1 cellular context compared by ENCODE assay signal in genomic region chr10:49010831-49011230, GRCh38.
A peak's percentile ranks its signal among the peaks of the same experiment; 100 is the strongest.
TF ChIP-seq lines count a peak whose summit lies in the region.

No MANE protein-coding gene starts in this region.

TF ChIP-seq in K562, 482 proteins besides CTCF, POLR2A, EP300 and RAD21 (continued from another document):
- no peak for TF ChIP-seq CHAMP1 (IDR thresholded peaks at IDR 0.05)
- TF ChIP-seq ZNF318 (IDR thresholded peaks at IDR 0.05; ENCODE audit: borderline replicate concordance in 1 of 2, low read depth in 1 of 2) = no peak
- no peak for TF ChIP-seq PBX2 (CRISPR knock-in tag; IDR thresholded peaks at IDR 0.05; ENCODE audit: low read depth)
- peak; percentile 61 for TF ChIP-seq PBX2 (tag; conservative IDR thresholded peaks at IDR 0.05; ENCODE audit: low read depth)
- no peak for TF ChIP-seq GATAD2A (IDR thresholded peaks at IDR 0.05)
- no peak for TF ChIP-seq ZNF699 (CRISPR knock-in tag; IDR thresholded peaks at IDR 0.05; ENCODE audit: insufficient replicate concordance)
- TF ChIP-seq, protein P1, sequence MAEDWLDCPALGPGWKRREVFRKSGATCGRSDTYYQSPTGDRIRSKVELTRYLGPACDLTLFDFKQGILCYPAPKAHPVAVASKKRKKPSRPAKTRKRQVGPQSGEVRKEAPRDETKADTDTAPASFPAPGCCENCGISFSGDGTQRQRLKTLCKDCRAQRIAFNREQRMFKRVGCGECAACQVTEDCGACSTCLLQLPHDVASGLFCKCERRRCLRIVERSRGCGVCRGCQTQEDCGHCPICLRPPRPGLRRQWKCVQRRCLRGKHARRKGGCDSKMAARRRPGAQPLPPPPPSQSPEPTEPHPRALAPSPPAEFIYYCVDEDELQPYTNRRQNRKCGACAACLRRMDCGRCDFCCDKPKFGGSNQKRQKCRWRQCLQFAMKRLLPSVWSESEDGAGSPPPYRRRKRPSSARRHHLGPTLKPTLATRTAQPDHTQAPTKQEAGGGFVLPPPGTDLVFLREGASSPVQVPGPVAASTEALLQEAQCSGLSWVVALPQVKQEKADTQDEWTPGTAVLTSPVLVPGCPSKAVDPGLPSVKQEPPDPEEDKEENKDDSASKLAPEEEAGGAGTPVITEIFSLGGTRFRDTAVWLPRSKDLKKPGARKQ (CRISPR knock-in tag; IDR thresholded peaks at IDR 0.05) = no peak
- no peak for TF ChIP-seq NCOA2 (IDR thresholded peaks at IDR 0.05; ENCODE audit: partially characterized antibody in 2 of 2)
- TF ChIP-seq, protein P2, sequence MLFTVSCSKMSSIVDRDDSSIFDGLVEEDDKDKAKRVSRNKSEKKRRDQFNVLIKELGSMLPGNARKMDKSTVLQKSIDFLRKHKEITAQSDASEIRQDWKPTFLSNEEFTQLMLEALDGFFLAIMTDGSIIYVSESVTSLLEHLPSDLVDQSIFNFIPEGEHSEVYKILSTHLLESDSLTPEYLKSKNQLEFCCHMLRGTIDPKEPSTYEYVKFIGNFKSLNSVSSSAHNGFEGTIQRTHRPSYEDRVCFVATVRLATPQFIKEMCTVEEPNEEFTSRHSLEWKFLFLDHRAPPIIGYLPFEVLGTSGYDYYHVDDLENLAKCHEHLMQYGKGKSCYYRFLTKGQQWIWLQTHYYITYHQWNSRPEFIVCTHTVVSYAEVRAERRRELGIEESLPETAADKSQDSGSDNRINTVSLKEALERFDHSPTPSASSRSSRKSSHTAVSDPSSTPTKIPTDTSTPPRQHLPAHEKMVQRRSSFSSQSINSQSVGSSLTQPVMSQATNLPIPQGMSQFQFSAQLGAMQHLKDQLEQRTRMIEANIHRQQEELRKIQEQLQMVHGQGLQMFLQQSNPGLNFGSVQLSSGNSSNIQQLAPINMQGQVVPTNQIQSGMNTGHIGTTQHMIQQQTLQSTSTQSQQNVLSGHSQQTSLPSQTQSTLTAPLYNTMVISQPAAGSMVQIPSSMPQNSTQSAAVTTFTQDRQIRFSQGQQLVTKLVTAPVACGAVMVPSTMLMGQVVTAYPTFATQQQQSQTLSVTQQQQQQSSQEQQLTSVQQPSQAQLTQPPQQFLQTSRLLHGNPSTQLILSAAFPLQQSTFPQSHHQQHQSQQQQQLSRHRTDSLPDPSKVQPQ (CRISPR knock-in tag; IDR thresholded peaks at IDR 0.05; ENCODE audit: borderline replicate concordance) = no peak
- 0 out of 2 replicates have a peak, but pooled peaks have one; percentile 3 for TF ChIP-seq ZNF316 (IDR thresholded peaks at IDR 0.05)
- TF ChIP-seq PYGO2 (tag; IDR thresholded peaks at IDR 0.05) = no peak
- TF ChIP-seq ATF3 (IDR thresholded peaks at IDR 0.05) = no peak
- TF ChIP-seq ATF3 (CRISPR knock-in tag; conservative IDR thresholded peaks at IDR 0.05) = no peak
- TF ChIP-seq SRSF1 (IDR thresholded peaks at IDR 0.05; ENCODE audit: low read depth, low read length) = no peak
- no peak for TF ChIP-seq ZNF584 (CRISPR knock-in tag; IDR thresholded peaks at IDR 0.05; ENCODE audit: low read depth)
- peak; percentile 58 for TF ChIP-seq MEIS2 (IDR thresholded peaks at IDR 0.05; ENCODE audit: partially characterized antibody)
- 0 out of 2 replicates have a peak, but pooled peaks have one; percentile 18 for TF ChIP-seq MAFG (tag; conservative IDR thresholded peaks at IDR 0.05)
- TF ChIP-seq PTTG1 (tag; IDR thresholded peaks at IDR 0.05; ENCODE audit: low read depth) = no peak
- TF ChIP-seq MLLT1 (IDR thresholded peaks at IDR 0.05) = no peak
- TF ChIP-seq C11orf30 (IDR thresholded peaks at IDR 0.05; ENCODE audit: low read depth) = 0 out of 2 replicates have a peak, but pooled peaks have one; percentile 5
- no peak for TF ChIP-seq COPS2 (conservative IDR thresholded peaks at IDR 0.05)
- no peak for TF ChIP-seq NR2C2 (CRISPR knock-in tag; IDR thresholded peaks at IDR 0.05)
- TF ChIP-seq NR2C2 (tag; IDR thresholded peaks at IDR 0.05) = no peak
